1 cellular context compared by ENCODE assay signal in the genomic region with DNA sequence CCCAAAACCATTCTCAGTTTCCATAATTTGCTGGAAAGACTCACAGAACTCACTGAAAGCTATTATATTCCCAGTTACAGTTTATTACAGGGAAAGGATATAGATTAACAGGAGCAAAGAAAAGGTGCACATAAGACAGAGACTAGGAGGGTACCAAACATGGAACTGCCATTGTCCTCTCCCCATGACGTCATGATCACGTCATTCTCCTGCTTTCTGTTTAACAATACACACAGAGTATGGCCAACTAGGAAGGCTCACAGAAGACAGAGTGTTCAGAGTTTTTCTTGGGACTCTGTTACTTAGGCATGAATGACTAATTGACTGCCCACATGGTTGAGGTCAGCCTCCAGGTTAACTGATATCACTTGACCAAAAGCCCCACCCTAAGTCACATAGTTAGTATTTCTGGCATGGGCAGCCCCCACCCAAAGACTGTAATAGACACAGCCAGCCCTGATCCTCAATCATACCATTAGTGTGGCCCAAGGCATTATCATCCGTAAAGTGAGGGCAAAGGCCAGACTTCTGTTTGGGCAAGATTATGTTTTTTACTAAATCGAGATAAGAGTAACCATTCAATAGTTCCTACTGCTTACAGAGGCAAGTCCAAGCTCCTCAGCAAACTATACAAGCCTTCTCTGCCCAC.
A peak's percentile ranks its signal among the peaks of the same experiment; 100 is the strongest.
TF ChIP-seq lines count a peak whose summit lies in the region.

No MANE protein-coding gene starts in this region.

TF ChIP-seq in K562, 482 proteins besides CTCF, POLR2A, EP300 and RAD21 (continued from another document):
- TF ChIP-seq, protein P1, sequence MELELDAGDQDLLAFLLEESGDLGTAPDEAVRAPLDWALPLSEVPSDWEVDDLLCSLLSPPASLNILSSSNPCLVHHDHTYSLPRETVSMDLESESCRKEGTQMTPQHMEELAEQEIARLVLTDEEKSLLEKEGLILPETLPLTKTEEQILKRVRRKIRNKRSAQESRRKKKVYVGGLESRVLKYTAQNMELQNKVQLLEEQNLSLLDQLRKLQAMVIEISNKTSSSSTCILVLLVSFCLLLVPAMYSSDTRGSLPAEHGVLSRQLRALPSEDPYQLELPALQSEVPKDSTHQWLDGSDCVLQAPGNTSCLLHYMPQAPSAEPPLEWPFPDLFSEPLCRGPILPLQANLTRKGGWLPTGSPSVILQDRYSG (tag; conservative IDR thresholded peaks at IDR 0.05; ENCODE audit: low read depth), result 0 out of 2 replicates have a peak, but pooled peaks have one; percentile 47
- TF ChIP-seq, protein P2, sequence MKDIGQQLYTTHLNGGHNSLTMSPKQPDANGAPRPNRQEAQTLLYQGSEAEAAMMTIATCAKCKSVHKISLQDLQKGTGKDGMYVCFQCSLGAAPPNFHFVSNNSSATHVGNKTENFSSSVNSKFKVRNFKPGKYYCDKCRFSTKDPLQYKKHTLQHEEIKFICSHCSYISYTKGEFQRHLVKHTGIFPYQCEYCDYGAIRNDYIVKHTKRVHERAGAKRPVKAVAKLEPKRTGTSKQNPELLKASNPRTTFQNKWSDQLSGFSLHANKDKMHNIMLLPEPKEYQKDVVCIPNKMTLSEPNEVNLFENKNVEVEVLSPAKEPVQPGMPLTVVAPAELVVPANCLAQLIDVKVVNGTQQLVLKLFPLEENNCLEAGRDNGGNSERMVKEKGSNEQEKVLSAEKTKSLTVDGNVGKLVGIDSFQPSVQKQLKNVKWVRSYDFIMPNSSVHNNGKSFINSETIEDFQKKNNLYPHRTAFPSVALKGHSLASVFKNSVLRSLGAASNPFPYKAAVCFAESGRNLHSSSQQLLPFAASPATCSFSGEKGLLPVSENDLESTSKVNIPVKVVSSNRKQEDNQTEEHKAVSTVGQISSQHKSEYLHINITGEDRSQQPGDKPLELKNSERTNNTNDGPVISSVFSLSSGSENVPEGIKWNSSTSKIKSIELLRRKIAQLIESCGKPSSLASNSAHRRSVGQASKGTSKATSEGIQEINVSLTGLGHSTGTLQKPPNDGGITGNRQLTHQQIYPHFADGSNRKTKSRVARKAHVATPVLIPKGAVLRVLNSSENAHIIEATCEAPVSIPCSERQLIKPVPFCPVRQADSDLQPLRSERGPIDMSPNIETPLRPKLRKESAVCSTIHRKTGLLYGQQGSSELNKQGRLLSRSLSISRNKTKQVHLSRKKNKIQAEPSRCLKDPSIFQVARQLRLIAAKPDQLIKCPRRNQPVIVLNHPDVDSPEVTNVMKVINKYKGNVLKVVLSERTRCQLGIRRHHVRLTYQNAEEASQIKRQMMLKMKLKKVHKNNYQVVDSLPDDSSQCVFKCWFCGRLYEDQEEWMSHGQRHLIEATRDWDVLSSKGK (CRISPR knock-in tag; IDR thresholded peaks at IDR 0.05), result no peak
